In genomic region chr6:26157838-26158580, GRCh38 we compare ENCODE assay signal across 1 cellular context.
TF ChIP-seq lines count a peak whose summit lies in the region.

No MANE protein-coding gene starts in this region.

TF ChIP-seq in K562, 482 proteins besides CTCF, POLR2A, EP300 and RAD21 (continued from another document and continues in another):
- no peak for TF ChIP-seq PHTF2 (CRISPR knock-in tag; IDR thresholded peaks at IDR 0.05)
- no peak for TF ChIP-seq ZFPM2 (CRISPR knock-in tag; IDR thresholded peaks at IDR 0.05)
- TF ChIP-seq ZNF695 (CRISPR knock-in tag; IDR thresholded peaks at IDR 0.05), result no peak
- TF ChIP-seq HDAC6 (IDR thresholded peaks at IDR 0.05; ENCODE audit: low read depth, low read length), result peak; percentile 52; the same call in 1 of the 2 replicates
- TF ChIP-seq COPS2 (conservative IDR thresholded peaks at IDR 0.05), result no peak
- TF ChIP-seq MTF1 (CRISPR knock-in tag; IDR thresholded peaks at IDR 0.05; ENCODE audit: borderline replicate concordance), result no peak
- no peak for TF ChIP-seq ESRRB (CRISPR knock-in tag; IDR thresholded peaks at IDR 0.05; ENCODE audit: borderline replicate concordance)
- peak; percentile 83 for TF ChIP-seq ZKSCAN1 (IDR thresholded peaks at IDR 0.05; ENCODE audit: low read depth, low read length)
- TF ChIP-seq ZNF316 (IDR thresholded peaks at IDR 0.05), result peak; percentile 92
- no peak for TF ChIP-seq NCOA2 (IDR thresholded peaks at IDR 0.05; ENCODE audit: partially characterized antibody in 2 of 2)
- TF ChIP-seq IFI16 (CRISPR knock-in tag; IDR thresholded peaks at IDR 0.05), result no peak
- TF ChIP-seq CREM (IDR thresholded peaks at IDR 0.05; ENCODE audit: low read depth), result peak; percentile 6; the same call in 1 of the 2 replicates
- no peak for TF ChIP-seq TSC22D4 (tag; IDR thresholded peaks at IDR 0.05)
- TF ChIP-seq FOXK2 (conservative IDR thresholded peaks at IDR 0.05 in 1 of 2, IDR thresholded peaks at IDR 0.05 in 1 of 2; ENCODE audit: low read depth in 2 of 2), result peak in 1 of 2 experiments; percentile 45; a peak in 2 of 4 replicates
- TF ChIP-seq POLR2AphosphoS2 (IDR thresholded peaks at IDR 0.05; ENCODE audit: low read length), result peak; percentile 98
- peak; percentile 19 for TF ChIP-seq ATF6 (CRISPR knock-in tag; IDR thresholded peaks at IDR 0.05)
- TF ChIP-seq SMARCA4 (IDR thresholded peaks at IDR 0.05), result peak; percentile 19; the same call in 1 of the 2 replicates
- no peak for TF ChIP-seq E2F8 (IDR thresholded peaks at IDR 0.05; ENCODE audit: low read depth, partially characterized antibody)
- no peak for TF ChIP-seq POLR3A (IDR thresholded peaks at IDR 0.05; ENCODE audit: borderline replicate concordance, extremely low read depth, insufficient read depth, insufficient read length)
- no peak for TF ChIP-seq SMARCB1 (IDR thresholded peaks at IDR 0.05; ENCODE audit: insufficient read length, low read depth)
- peak; percentile 95 for TF ChIP-seq GTF2B (IDR thresholded peaks at IDR 0.05; ENCODE audit: extremely low read depth, insufficient read length)
- TF ChIP-seq HBP1 (CRISPR knock-in tag; IDR thresholded peaks at IDR 0.05), result peak; percentile 17; the same call in 1 of the 2 replicates
- no peak for TF ChIP-seq SMARCC2 (IDR thresholded peaks at IDR 0.05; ENCODE audit: low read depth)
- peak; percentile 72 for TF ChIP-seq MAFG (tag; conservative IDR thresholded peaks at IDR 0.05)
- TF ChIP-seq E2F3 (CRISPR knock-in tag; IDR thresholded peaks at IDR 0.05), result 0 out of 2 replicates have a peak, but pooled peaks have one; percentile 45
- no peak for TF ChIP-seq ILK (tag; IDR thresholded peaks at IDR 0.05; ENCODE audit: borderline replicate concordance, low read depth)
- peak; percentile 30; the same call in 1 of the 2 replicates for TF ChIP-seq GATA2 (CRISPR knock-in tag; IDR thresholded peaks at IDR 0.05)
- TF ChIP-seq ZNF232 (CRISPR knock-in tag; IDR thresholded peaks at IDR 0.05), result peak; percentile 53; the same call in 1 of the 2 replicates
- peak; percentile 59; the same call in 1 of the 2 replicates for TF ChIP-seq ZNF384 (IDR thresholded peaks at IDR 0.05; ENCODE audit: low read depth, low read length)
- TF ChIP-seq U2AF2 (optimal IDR thresholded peaks at IDR 0.05; ENCODE audit: low read depth, low read length), result no peak
- peak; percentile 70 for TF ChIP-seq TFAP4 (CRISPR knock-in tag; IDR thresholded peaks at IDR 0.05; ENCODE audit: borderline replicate concordance)
- TF ChIP-seq ZNF586 (CRISPR knock-in tag; conservative IDR thresholded peaks at IDR 0.05), result no peak
- no peak for TF ChIP-seq YBX1 (IDR thresholded peaks at IDR 0.05)
- no peak for TF ChIP-seq POLR3G (IDR thresholded peaks at IDR 0.05; ENCODE audit: extremely low read depth, insufficient read length, insufficient replicate concordance)
- TF ChIP-seq ARNT (IDR thresholded peaks at IDR 0.05), result no peak
- peak in 1 of 2 experiments; percentile 5; a peak in 1 of 3 replicates for TF ChIP-seq CBX3 (IDR thresholded peaks at IDR 0.05; ENCODE audit: borderline replicate concordance in 1 of 2, low read length in 2 of 2)
- TF ChIP-seq STAT6 (CRISPR knock-in tag; IDR thresholded peaks at IDR 0.05), result peak; percentile 75; the same call in 1 of the 2 replicates
- TF ChIP-seq HLTF (IDR thresholded peaks at IDR 0.05), result no peak
- peak; percentile 45 for TF ChIP-seq JUND (IDR thresholded peaks at IDR 0.05; ENCODE audit: borderline replicate concordance, low read depth, low read length)
- no peak; the same call in 1 of the 3 replicates for TF ChIP-seq JUND (tag; IDR thresholded peaks at IDR 0.05; ENCODE audit: borderline replicate concordance, low read depth, low read length)
- TF ChIP-seq ZNF778 (CRISPR knock-in tag; IDR thresholded peaks at IDR 0.05), result no peak
- peak; percentile 36; the same call in 1 of the 2 replicates for TF ChIP-seq ATF3 (IDR thresholded peaks at IDR 0.05)
- TF ChIP-seq ATF3 (CRISPR knock-in tag; conservative IDR thresholded peaks at IDR 0.05), result no peak; the same call in 1 of the 2 replicates
- TF ChIP-seq MEF2D (tag; conservative IDR thresholded peaks at IDR 0.05; ENCODE audit: low read depth), result no peak; the same call in 1 of the 2 replicates
- TF ChIP-seq MBD1 (CRISPR knock-in tag; IDR thresholded peaks at IDR 0.05), result no peak
- 0 out of 2 replicates have a peak, but pooled peaks have one; percentile 1 for TF ChIP-seq CREB5 (CRISPR knock-in tag; IDR thresholded peaks at IDR 0.05)
- no peak for TF ChIP-seq SMAD2 (IDR thresholded peaks at IDR 0.05; ENCODE audit: low read depth, low read length)
- peak; percentile 91 for TF ChIP-seq MEF2A (IDR thresholded peaks at IDR 0.05; ENCODE audit: control insufficient read depth, low read depth, low read length)
- TF ChIP-seq ZBTB7A (IDR thresholded peaks at IDR 0.05; ENCODE audit: borderline replicate concordance, control insufficient read depth, low read depth, low read length), result no peak
- TF ChIP-seq ZNF277 (CRISPR knock-in tag; IDR thresholded peaks at IDR 0.05; ENCODE audit: borderline replicate concordance), result no peak
- TF ChIP-seq GABPA (tag; conservative IDR thresholded peaks at IDR 0.05; ENCODE audit: low read depth), result peak; percentile 33
- TF ChIP-seq KAT8 (IDR thresholded peaks at IDR 0.05; ENCODE audit: low read depth), result no peak
- no peak for TF ChIP-seq STAT5A (IDR thresholded peaks at IDR 0.05; ENCODE audit: borderline replicate concordance, low read length)
- 0 out of 2 replicates have a peak, but pooled peaks have one; percentile 6 for TF ChIP-seq ELF4 (CRISPR knock-in tag; IDR thresholded peaks at IDR 0.05)
- peak; percentile 40; the same call in 1 of the 2 replicates for TF ChIP-seq KLF16 (IDR thresholded peaks at IDR 0.05)
- no peak for TF ChIP-seq ZNF561 (CRISPR knock-in tag; conservative IDR thresholded peaks at IDR 0.05)
